Comparison of ENCODE assay signal across 1 cellular context in genomic region chr21:39385299-39386145, GRCh38.
TF ChIP-seq lines count a peak whose summit lies in the region.

No MANE protein-coding gene starts in this region.

TF ChIP-seq in HepG2, 621 proteins besides CTCF, POLR2A, EP300 and RAD21 (continued from another document and continues in another):
- TF ChIP-seq ZBED4 (CRISPR knock-in tag; IDR thresholded peaks at IDR 0.05; ENCODE audit: borderline replicate concordance), result no peak; the same call in 1 of the 2 replicates
- TF ChIP-seq JUNB (CRISPR knock-in tag; IDR thresholded peaks at IDR 0.05; ENCODE audit: borderline replicate concordance), result no peak
- TF ChIP-seq BRCA1 (CRISPR knock-in tag; IDR thresholded peaks at IDR 0.05), result no peak
- no peak for TF ChIP-seq ZNF30 (CRISPR knock-in tag; IDR thresholded peaks at IDR 0.05)
- TF ChIP-seq NFE2L2 (IDR thresholded peaks at IDR 0.05; ENCODE audit: low read length), result no peak
- no peak for TF ChIP-seq KAT2B (IDR thresholded peaks at IDR 0.05; ENCODE audit: borderline replicate concordance, low read depth, low read length)
- TF ChIP-seq ZNF263 (CRISPR knock-in tag; IDR thresholded peaks at IDR 0.05), result peak; percentile 59
- no peak for TF ChIP-seq DNMT1 (CRISPR knock-in tag; IDR thresholded peaks at IDR 0.05)
- peak; percentile 58 for TF ChIP-seq FOSL2 (CRISPR knock-in tag; IDR thresholded peaks at IDR 0.05)
- TF ChIP-seq ETV5 (CRISPR knock-in tag; IDR thresholded peaks at IDR 0.05; ENCODE audit: borderline replicate concordance), result no peak
- no peak for TF ChIP-seq KLF12 (CRISPR knock-in tag; IDR thresholded peaks at IDR 0.05; ENCODE audit: borderline replicate concordance)
- TF ChIP-seq ZFYVE20 (CRISPR knock-in tag; IDR thresholded peaks at IDR 0.05; ENCODE audit: borderline replicate concordance, low read depth), result no peak
- TF ChIP-seq DBP (CRISPR knock-in tag; IDR thresholded peaks at IDR 0.05; ENCODE audit: not compliant biosample characterization), result no peak
- peak; percentile 74; the same call in 1 of the 2 replicates for TF ChIP-seq TRIM24 (CRISPR knock-in tag; IDR thresholded peaks at IDR 0.05)
- TF ChIP-seq ZNF343 (CRISPR knock-in tag; IDR thresholded peaks at IDR 0.05), result no peak
- 0 out of 2 replicates have a peak, but pooled peaks have one; percentile 38 for TF ChIP-seq GFI1 (CRISPR knock-in tag; IDR thresholded peaks at IDR 0.05; ENCODE audit: borderline replicate concordance)
- no peak for TF ChIP-seq MTA3 (CRISPR knock-in tag; IDR thresholded peaks at IDR 0.05)
- no peak for TF ChIP-seq MBD4 (IDR thresholded peaks at IDR 0.05; ENCODE audit: borderline replicate concordance, low read length)
- 0 out of 2 replicates have a peak, but pooled peaks have one; percentile 72 for TF ChIP-seq HOXA5 (CRISPR knock-in tag; IDR thresholded peaks at IDR 0.05)
- no peak for TF ChIP-seq ZBTB34 (CRISPR knock-in tag; IDR thresholded peaks at IDR 0.05)
- peak; percentile 94; the same call in 1 of the 2 replicates for TF ChIP-seq ZFP36L1 (CRISPR knock-in tag; IDR thresholded peaks at IDR 0.05)
- no peak for TF ChIP-seq ZNF407 (CRISPR knock-in tag; IDR thresholded peaks at IDR 0.05; ENCODE audit: not compliant biosample characterization)
- peak; percentile 18; the same call in 1 of the 2 replicates for TF ChIP-seq ZNF441 (CRISPR knock-in tag; IDR thresholded peaks at IDR 0.05; ENCODE audit: borderline replicate concordance)
- no peak for TF ChIP-seq GZF1 (CRISPR knock-in tag; IDR thresholded peaks at IDR 0.05)
- TF ChIP-seq RNF2 (conservative IDR thresholded peaks at IDR 0.05; ENCODE audit: low read depth), result no peak
- TF ChIP-seq PATZ1 (CRISPR knock-in tag; IDR thresholded peaks at IDR 0.05), result peak; percentile 62
- TF ChIP-seq ZNF468 (CRISPR knock-in tag; IDR thresholded peaks at IDR 0.05), result no peak
- no peak for TF ChIP-seq TCF12 (IDR thresholded peaks at IDR 0.05)
- no peak for TF ChIP-seq TCF12 (CRISPR knock-in tag; IDR thresholded peaks at IDR 0.05)
- TF ChIP-seq ZNF10 (CRISPR knock-in tag; IDR thresholded peaks at IDR 0.05; ENCODE audit: borderline replicate concordance, low read depth), result no peak
- TF ChIP-seq SP1 (IDR thresholded peaks at IDR 0.05), result no peak
- no peak; the same call in 1 of the 2 replicates for TF ChIP-seq SP1 (CRISPR knock-in tag; IDR thresholded peaks at IDR 0.05)
- no peak; the same call in 1 of the 2 replicates for TF ChIP-seq ZNF768 (CRISPR knock-in tag; IDR thresholded peaks at IDR 0.05)
- peak; percentile 36; the same call in 1 of the 2 replicates for TF ChIP-seq ELF1 (CRISPR knock-in tag; IDR thresholded peaks at IDR 0.05)
- peak; percentile 68; the same call in 1 of the 2 replicates for TF ChIP-seq ZNF160 (CRISPR knock-in tag; IDR thresholded peaks at IDR 0.05)
- TF ChIP-seq NFYC (CRISPR knock-in tag; IDR thresholded peaks at IDR 0.05), result no peak
- no peak for TF ChIP-seq ISX (CRISPR knock-in tag; conservative IDR thresholded peaks at IDR 0.05)
- TF ChIP-seq STAT6 (CRISPR knock-in tag; IDR thresholded peaks at IDR 0.05; ENCODE audit: borderline replicate concordance), result no peak; the same call in 1 of the 2 replicates
- no peak for TF ChIP-seq ZNF335 (CRISPR knock-in tag; IDR thresholded peaks at IDR 0.05)
- TF ChIP-seq ZNF660 (CRISPR knock-in tag; IDR thresholded peaks at IDR 0.05; ENCODE audit: borderline replicate concordance, low read depth), result no peak
- peak; percentile 93; the same call in 1 of the 2 replicates for TF ChIP-seq ZNF670 (CRISPR knock-in tag; IDR thresholded peaks at IDR 0.05; ENCODE audit: borderline replicate concordance)
- TF ChIP-seq FOXO4 (CRISPR knock-in tag; conservative IDR thresholded peaks at IDR 0.05), result no peak
- TF ChIP-seq ZNF780A (CRISPR knock-in tag; IDR thresholded peaks at IDR 0.05), result no peak; the same call in 1 of the 2 replicates
